In genomic region chr16:71257768-71258167, GRCh38 we compare ENCODE assay signal across 3 cellular contexts.
TF ChIP-seq lines count a peak whose summit lies in the region.

No MANE protein-coding gene starts in this region.

TF ChIP-seq in HepG2, 621 proteins besides CTCF, POLR2A, EP300 and RAD21:
- TF ChIP-seq MAFF (IDR thresholded peaks at IDR 0.05; ENCODE audit: low read depth, low read length) (peak; percentile 49; the same call in 1 of the 2 replicates), MAFK (conservative IDR thresholded peaks at IDR 0.05 in 1 of 2, IDR thresholded peaks at IDR 0.05 in 1 of 2; ENCODE audit: low read length in 2 of 2) (peak; percentile 55 to 82), ZBTB39 (CRISPR knock-in tag; IDR thresholded peaks at IDR 0.05) (no peak), TBX3 (IDR thresholded peaks at IDR 0.05; ENCODE audit: borderline replicate concordance) (no peak)

TF ChIP-seq in A549, 52 proteins besides CTCF, POLR2A, EP300 and RAD21:
- TF ChIP-seq MAFK (IDR thresholded peaks at IDR 0.05; ENCODE audit: partially characterized antibody), result peak; percentile 55
- TF ChIP-seq POLR2AphosphoS2 (conservative IDR thresholded peaks at IDR 0.05; ENCODE audit: low read length), result no peak
- TF ChIP-seq PHF8 (IDR thresholded peaks at IDR 0.05; ENCODE audit: borderline replicate concordance, low read depth), result no peak
- TF ChIP-seq HEYL (CRISPR knock-in tag; IDR thresholded peaks at IDR 0.05), result no peak

TF ChIP-seq in K562, 482 proteins besides CTCF, POLR2A, EP300 and RAD21:
- TF ChIP-seq C11orf30 (IDR thresholded peaks at IDR 0.05; ENCODE audit: low read depth) (peak; percentile 52), MAFG (tag; conservative IDR thresholded peaks at IDR 0.05) (peak; percentile 50; the same call in 1 of the 2 replicates), ZNF316 (IDR thresholded peaks at IDR 0.05) (peak; percentile 85), ZNF41 (CRISPR knock-in tag; conservative IDR thresholded peaks at IDR 0.05) (no peak)
- TF ChIP-seq, protein P1, sequence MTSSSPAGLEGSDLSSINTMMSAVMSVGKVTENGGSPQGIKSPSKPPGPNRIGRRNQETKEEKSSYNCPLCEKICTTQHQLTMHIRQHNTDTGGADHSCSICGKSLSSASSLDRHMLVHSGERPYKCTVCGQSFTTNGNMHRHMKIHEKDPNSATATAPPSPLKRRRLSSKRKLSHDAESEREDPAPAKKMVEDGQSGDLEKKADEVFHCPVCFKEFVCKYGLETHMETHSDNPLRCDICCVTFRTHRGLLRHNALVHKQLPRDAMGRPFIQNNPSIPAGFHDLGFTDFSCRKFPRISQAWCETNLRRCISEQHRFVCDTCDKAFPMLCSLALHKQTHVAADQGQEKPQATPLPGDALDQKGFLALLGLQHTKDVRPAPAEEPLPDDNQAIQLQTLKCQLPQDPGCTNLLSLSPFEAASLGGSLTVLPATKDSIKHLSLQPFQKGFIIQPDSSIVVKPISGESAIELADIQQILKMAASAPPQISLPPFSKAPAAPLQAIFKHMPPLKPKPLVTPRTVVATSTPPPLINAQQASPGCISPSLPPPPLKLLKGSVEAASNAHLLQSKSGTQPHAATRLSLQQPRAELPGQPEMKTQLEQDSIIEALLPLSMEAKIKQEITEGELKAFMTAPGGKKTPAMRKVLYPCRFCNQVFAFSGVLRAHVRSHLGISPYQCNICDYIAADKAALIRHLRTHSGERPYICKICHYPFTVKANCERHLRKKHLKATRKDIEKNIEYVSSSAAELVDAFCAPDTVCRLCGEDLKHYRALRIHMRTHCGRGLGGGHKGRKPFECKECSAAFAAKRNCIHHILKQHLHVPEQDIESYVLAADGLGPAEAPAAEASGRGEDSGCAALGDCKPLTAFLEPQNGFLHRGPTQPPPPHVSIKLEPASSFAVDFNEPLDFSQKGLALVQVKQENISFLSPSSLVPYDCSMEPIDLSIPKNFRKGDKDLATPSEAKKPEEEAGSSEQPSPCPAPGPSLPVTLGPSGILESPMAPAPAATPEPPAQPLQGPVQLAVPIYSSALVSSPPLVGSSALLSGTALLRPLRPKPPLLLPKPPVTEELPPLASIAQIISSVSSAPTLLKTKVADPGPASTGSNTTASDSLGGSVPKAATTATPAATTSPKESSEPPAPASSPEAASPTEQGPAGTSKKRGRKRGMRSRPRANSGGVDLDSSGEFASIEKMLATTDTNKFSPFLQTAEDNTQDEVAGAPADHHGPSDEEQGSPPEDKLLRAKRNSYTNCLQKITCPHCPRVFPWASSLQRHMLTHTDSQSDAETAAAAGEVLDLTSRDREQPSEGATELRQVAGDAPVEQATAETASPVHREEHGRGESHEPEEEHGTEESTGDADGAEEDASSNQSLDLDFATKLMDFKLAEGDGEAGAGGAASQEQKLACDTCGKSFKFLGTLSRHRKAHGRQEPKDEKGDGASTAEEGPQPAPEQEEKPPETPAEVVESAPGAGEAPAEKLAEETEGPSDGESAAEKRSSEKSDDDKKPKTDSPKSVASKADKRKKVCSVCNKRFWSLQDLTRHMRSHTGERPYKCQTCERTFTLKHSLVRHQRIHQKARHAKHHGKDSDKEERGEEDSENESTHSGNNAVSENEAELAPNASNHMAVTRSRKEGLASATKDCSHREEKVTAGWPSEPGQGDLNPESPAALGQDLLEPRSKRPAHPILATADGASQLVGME (CRISPR knock-in tag; IDR thresholded peaks at IDR 0.05), result no peak
